Comparison of ENCODE assay signal across 19 cellular contexts in genomic region chr1:38083541-38083940, GRCh38. TPM values are rescaled to one million over a fixed set of nuclear protein-coding genes. Genes with fewer than 3 reads are reported as not detected.
DNase-seq lines count a peak whose midpoint lies in the region; ATAC-seq lines count a peak whose summit lies in the region.
"Had no signal": no experiment of that assay in that cellular context is flagged by ENCODE, and none has a peak within 500 bp of the region (broad histone marks: within the 10 kb centered on the region; RNA-seq: fewer than 3 reads in every experiment).

No MANE protein-coding gene starts in this region.

- DNase-seq in NCI-H1417 (lab: John Stamatoyannopoulos, UW) (peak in 2 of 3 experiments; percentile 93 to 98), NCI-H2227 treated with DMSO at 0.1 percent for 48 hours (lab: John Stamatoyannopoulos, UW) (peak; percentile 52), SK-N-DZ (ENCODE audit: low spot score) (peak; percentile 17), retina (peak; percentile 82), CD1c-positive myeloid dendritic cell (ENCODE audit: extremely low spot score) (no peak)
- DNase-seq: activated B cell treated with CpG ODN at 0.5 μM for 24 hours; activated CD4-positive, alpha-beta memory T cell treated with anti-CD3 and anti-CD28 coated beads for 36 hours; activated naive CD4-positive, alpha-beta T cell; activated T-cell treated with anti-CD3 and anti-CD28 coated beads for 4 hours; amniotic stem cell; CD8-positive, alpha-beta memory T cell; left ventricle myocardium superior; NCI-H2029 treated with DMSO at 0.1 percent for 48 hours; stimulated activated naive CD8-positive, alpha-beta T cell treated with anti-CD3 and anti-CD28 coated beads, Interleukin-15, Interleukin-2, amounts not matched to agents 100 U/mL and 50 U/mL, for 24 hours; transverse colon had no signal

- ATAC-seq in GM21619 (IDR thresholded peaks at IDR 0.05; ENCODE audit: unreplicated experiment) (no peak), HG03045 (IDR thresholded peaks at IDR 0.05; ENCODE audit: unreplicated experiment) (no peak)
- ATAC-seq: HCT116; left ventricle myocardium superior; stimulated activated naive CD8-positive, alpha-beta T cell treated with anti-CD3 and anti-CD28 coated beads, Interleukin-15, Interleukin-2, amounts not matched to agents 100 U/mL and 50 U/mL, for 24 hours had no signal

RNA-seq across cellular contexts. Expression of gene POU3F1, which starts 36.9 kb away (rescaled TPM):
- polyA plus RNA-seq in SK-N-DZ (2014; cell fraction: cytosol; rRNA removed): 0.96 and 1.3 TPM in 2 replicates
- 0.52 and 0.62 TPM in 2 replicates for polyA plus RNA-seq in SK-N-DZ (2014; cell fraction: nucleus; rRNA removed)
- polyA plus RNA-seq: endothelial cell of umbilical vein had no signal
